ENCODE assay signal across 33 cellular contexts in genomic region chr17:54559883-54560282, GRCh38.
"Had no signal": no experiment of that assay in that cellular context is flagged by ENCODE, and none has a peak within 500 bp of the region (broad histone marks: within the 10 kb centered on the region; RNA-seq: fewer than 3 reads in every experiment).

No MANE protein-coding gene starts in this region.

- H3K4me1 Mint-ChIP-seq: activated B cell treated with CpG ODN at 0.5 μM for 24 hours; activated CD4-positive, alpha-beta memory T cell treated with anti-CD3 and anti-CD28 coated beads, Interleukin-2, amount 10 ng/mL, durations not matched to agents 7 days and 5 days; activated CD4-positive, alpha-beta T cell treated with anti-CD3 and anti-CD28 coated beads for 36 hours; activated CD4-positive, alpha-beta T cell treated with anti-CD3 and anti-CD28 coated beads, Interleukin-2, amount 10 ng/mL, durations not matched to agents 24 days and 14 days; activated CD4-positive, alpha-beta T cell treated with anti-CD3 and anti-CD28 coated beads, Interleukin-2, amount 10 ng/mL, durations not matched to agents 7 days and 5 days; activated CD8-positive, alpha-beta memory T cell treated with anti-CD3 and anti-CD28 coated beads, Interleukin-2, amount 10 ng/mL, durations not matched to agents 7 days and 5 days; T-cell; T-helper 17 cell had no signal

- H3K36me3 ChIP-seq: WERI-Rb-1 had no signal

- H3K4me3 Mint-ChIP-seq: activated B cell treated with CpG ODN at 0.5 μM for 24 hours; activated CD4-positive, alpha-beta memory T cell treated with anti-CD3 and anti-CD28 coated beads for 36 hours; activated CD4-positive, alpha-beta memory T cell treated with anti-CD3 and anti-CD28 coated beads, Interleukin-2, amount 10 ng/mL, durations not matched to agents 7 days and 5 days; activated CD4-positive, alpha-beta T cell treated with anti-CD3 and anti-CD28 coated beads for 36 hours; activated CD4-positive, alpha-beta T cell treated with anti-CD3 and anti-CD28 coated beads, Interleukin-2, amount 10 ng/mL, durations not matched to agents 24 days and 14 days; activated CD4-positive, alpha-beta T cell treated with anti-CD3 and anti-CD28 coated beads, Interleukin-2, amount 10 ng/mL, durations not matched to agents 7 days and 5 days; activated CD8-positive, alpha-beta memory T cell treated with anti-CD3 and anti-CD28 coated beads, Interleukin-2, amount 10 ng/mL, durations not matched to agents 7 days and 5 days; activated CD8-positive, alpha-beta T cell treated with anti-CD3 and anti-CD28 coated beads for 36 hours; activated CD8-positive, alpha-beta T cell treated with anti-CD3 and anti-CD28 coated beads, Interleukin-2, amount 10 ng/mL, durations not matched to agents 7 days and 5 days; T-cell; T-helper 1 cell treated with Interleukin-12 subunit alpha and Interleukin-12 subunit beta and Interleukin-4 antibody, amounts not matched to agents 30 μg/mL and 1 μg/mL, for 36 hours; T-helper 17 cell; T-helper 2 cell treated with Interferon-gamma antibody and Interleukin-4, amounts not matched to agents 5 μg/mL and 100 μg/mL, for 36 hours had no signal

- DNase-seq: activated B cell treated with CpG ODN at 0.5 μM for 24 hours; activated CD4-positive, alpha-beta memory T cell treated with anti-CD3 and anti-CD28 coated beads for 36 hours; activated CD4-positive, alpha-beta memory T cell treated with anti-CD3 and anti-CD28 coated beads, Interleukin-2, amount 10 ng/mL, durations not matched to agents 7 days and 5 days; activated CD4-positive, alpha-beta T cell treated with anti-CD3 and anti-CD28 coated beads for 1 hour; activated CD4-positive, alpha-beta T cell treated with anti-CD3 and anti-CD28 coated beads for 36 hours; activated CD4-positive, alpha-beta T cell treated with anti-CD3 and anti-CD28 coated beads for 4 hours; activated CD4-positive, alpha-beta T cell treated with anti-CD3 and anti-CD28 coated beads for 48 hours; activated CD4-positive, alpha-beta T cell treated with anti-CD3 and anti-CD28 coated beads, Interleukin-2, amount 10 ng/mL, durations not matched to agents 24 days and 14 days; activated CD4-positive, alpha-beta T cell treated with anti-CD3 and anti-CD28 coated beads, Interleukin-2, amount 10 ng/mL, durations not matched to agents 7 days and 5 days; activated CD4-positive, alpha-beta T cell treated with anti-CD3 and anti-CD28 coated beads, Interleukin-2, amount 50 U/mL, for 1 hour; activated CD4-positive, alpha-beta T cell treated with anti-CD3 and anti-CD28 coated beads, Interleukin-2, amount 50 U/mL, for 4 hours; activated CD4-positive, alpha-beta T cell treated with anti-CD3 and anti-CD28 coated beads, Interleukin-2, amount 50 U/mL, for 48 hours; activated CD4-positive, CD25-positive, alpha-beta regulatory T cell; activated CD4-positive, CD25-positive, alpha-beta regulatory T cell treated with anti-CD3 and anti-CD28 coated beads, Interleukin-2, amount 50 U/mL, for 72 hours; activated CD8-positive, alpha-beta memory T cell treated with anti-CD3 and anti-CD28 coated beads for 24 hours; activated CD8-positive, alpha-beta memory T cell treated with anti-CD3 and anti-CD28 coated beads, Interleukin-2, amount 10 ng/mL, durations not matched to agents 7 days and 5 days; activated CD8-positive, alpha-beta memory T cell treated with anti-CD3 and anti-CD28 coated beads, Interleukin-2, amount 50 U/mL, for 4 hours; activated CD8-positive, alpha-beta memory T cell treated with anti-CD3 and anti-CD28 coated beads, Interleukin-2, amount 50 U/mL, for 48 hours; activated CD8-positive, alpha-beta T cell treated with anti-CD3 and anti-CD28 coated beads for 36 hours; activated CD8-positive, alpha-beta T cell treated with anti-CD3 and anti-CD28 coated beads, Interleukin-2, amount 10 ng/mL, durations not matched to agents 7 days and 5 days; activated T-cell treated with anti-CD3 and anti-CD28 coated beads for 4 hours; T-cell; T-helper 1 cell; T-helper 17 cell; T-helper 2 cell; T-helper 9 cell; T1000; WERI-Rb-1 had no signal

- H3K27me3 Mint-ChIP-seq: activated B cell treated with CpG ODN at 0.5 μM for 24 hours; activated CD4-positive, alpha-beta memory T cell treated with anti-CD3 and anti-CD28 coated beads for 36 hours; activated CD4-positive, alpha-beta memory T cell treated with anti-CD3 and anti-CD28 coated beads, Interleukin-2, amount 10 ng/mL, durations not matched to agents 7 days and 5 days; activated CD4-positive, alpha-beta T cell treated with anti-CD3 and anti-CD28 coated beads for 36 hours; activated CD4-positive, alpha-beta T cell treated with anti-CD3 and anti-CD28 coated beads, Interleukin-2, amount 10 ng/mL, durations not matched to agents 24 days and 14 days; activated CD4-positive, alpha-beta T cell treated with anti-CD3 and anti-CD28 coated beads, Interleukin-2, amount 10 ng/mL, durations not matched to agents 7 days and 5 days; activated CD8-positive, alpha-beta memory T cell treated with anti-CD3 and anti-CD28 coated beads, Interleukin-2, amount 10 ng/mL, durations not matched to agents 7 days and 5 days; activated CD8-positive, alpha-beta T cell treated with anti-CD3 and anti-CD28 coated beads for 36 hours; T-cell; T-helper 17 cell had no signal

- H3K36me3 Mint-ChIP-seq: activated CD4-positive, alpha-beta memory T cell treated with anti-CD3 and anti-CD28 coated beads for 36 hours; activated CD8-positive, alpha-beta memory T cell treated with anti-CD3 and anti-CD28 coated beads, Interleukin-2, amount 10 ng/mL, durations not matched to agents 7 days and 5 days; T-cell had no signal

- ATAC-seq: activated CD4-positive, alpha-beta T cell treated with anti-CD3 and anti-CD28 coated beads for 36 hours; activated CD4-positive, CD25-positive, alpha-beta regulatory T cell treated with anti-CD3 and anti-CD28 coated beads, Interleukin-2, amount 50 U/mL, for 24 hours; activated CD8-positive, alpha-beta memory T cell treated with anti-CD3 and anti-CD28 coated beads, Interleukin-2, amount 10 ng/mL, durations not matched to agents 7 days and 5 days; activated CD8-positive, alpha-beta T cell treated with anti-CD3 and anti-CD28 coated beads for 36 hours; activated CD8-positive, alpha-beta T cell treated with anti-CD3 and anti-CD28 coated beads, Interleukin-2, amount 10 ng/mL, durations not matched to agents 7 days and 5 days; T-cell; T-helper 17 cell had no signal

- H3K27ac Mint-ChIP-seq: activated B cell treated with CpG ODN at 0.5 μM for 24 hours; activated CD4-positive, alpha-beta memory T cell treated with anti-CD3 and anti-CD28 coated beads for 36 hours; activated CD4-positive, alpha-beta memory T cell treated with anti-CD3 and anti-CD28 coated beads, Interleukin-2, amount 10 ng/mL, durations not matched to agents 7 days and 5 days; activated CD4-positive, alpha-beta T cell treated with anti-CD3 and anti-CD28 coated beads for 36 hours; activated CD4-positive, alpha-beta T cell treated with anti-CD3 and anti-CD28 coated beads, Interleukin-2, amount 10 ng/mL, durations not matched to agents 24 days and 14 days; activated CD4-positive, alpha-beta T cell treated with anti-CD3 and anti-CD28 coated beads, Interleukin-2, amount 10 ng/mL, durations not matched to agents 7 days and 5 days; activated CD8-positive, alpha-beta memory T cell treated with anti-CD3 and anti-CD28 coated beads, Interleukin-2, amount 10 ng/mL, durations not matched to agents 7 days and 5 days; activated CD8-positive, alpha-beta T cell treated with anti-CD3 and anti-CD28 coated beads for 36 hours; activated CD8-positive, alpha-beta T cell treated with anti-CD3 and anti-CD28 coated beads, Interleukin-2, amount 10 ng/mL, durations not matched to agents 7 days and 5 days; T-cell; T-helper 1 cell treated with Interleukin-12 subunit alpha and Interleukin-12 subunit beta and Interleukin-4 antibody, amounts not matched to agents 30 μg/mL and 1 μg/mL, for 36 hours; T-helper 17 cell; T-helper 2 cell treated with Interferon-gamma antibody and Interleukin-4, amounts not matched to agents 5 μg/mL and 100 μg/mL, for 36 hours had no signal

- FAIRE-seq: TTC549 had no signal

- H3K27ac ChIP-seq: VCaP, WERI-Rb-1 had no signal
